ENCODE assay signal across 21 cellular contexts in genomic region chr18:79715280-79715679, GRCh38. TPM values are rescaled to one million over a fixed set of nuclear protein-coding genes. Genes with fewer than 3 reads are reported as not detected.
DNase-seq lines count a peak whose midpoint lies in the region; ATAC-seq and TF ChIP-seq lines count a peak whose summit lies in the region.
"Had no signal": no experiment of that assay in that cellular context is flagged by ENCODE, and none has a peak within 500 bp of the region (broad histone marks: within the 10 kb centered on the region; RNA-seq: fewer than 3 reads in every experiment).

No MANE protein-coding gene starts in this region.

- no peaks in the 10 kb centered on the region for H3K9me3 ChIP-seq in lower lobe of right lung

- ATAC-seq in activated CD8-positive, alpha-beta T cell treated with anti-CD3 and anti-CD28 coated beads for 36 hours, result no peak
- ATAC-seq in central memory CD8-positive, alpha-beta T cell (replicated peaks; ENCODE audit: extremely low read depth, poor library complexity, severe bottlenecking), result no peak
- ATAC-seq in lower lobe of right lung, result no peak
- ATAC-seq: HCT116 had no signal

- H3K36me3 ChIP-seq in lower lobe of right lung, result peaks cover 96% of the 10 kb centered on the region

- CTCF ChIA-PET in activated CD8-positive, alpha-beta T cell treated with anti-CD3 and anti-CD28 coated beads for 36 hours (lab: Charles Lee), result no interaction called here

- H3K27me3 Mint-ChIP-seq in activated T-cell treated with anti-CD3 and anti-CD28 coated beads, Interleukin-2, amount 50 U/mL, for 24 hours, result no peaks in the 10 kb centered on the region
- H3K27me3 Mint-ChIP-seq in activated CD8-positive, alpha-beta T cell treated with anti-CD3 and anti-CD28 coated beads for 36 hours, result no peaks in the 10 kb centered on the region
- no peaks in the 10 kb centered on the region for H3K27me3 Mint-ChIP-seq in central memory CD8-positive, alpha-beta T cell
- H3K27me3 Mint-ChIP-seq in osteocyte (ENCODE audit: unreplicated experiment), result no peaks in the 10 kb centered on the region
- H3K27me3 Mint-ChIP-seq: B cell had no signal

- no peak overlapping the region for H3K27ac ChIP-seq in lower lobe of right lung
- H3K27ac ChIP-seq: RWPE1 had no signal

- POLR2A ChIA-PET in activated CD8-positive, alpha-beta T cell treated with anti-CD3 and anti-CD28 coated beads for 36 hours (lab: Charles Lee), result no interaction called here

- TF ChIP-seq CTCF in activated CD8-positive, alpha-beta T cell treated with anti-CD3 and anti-CD28 coated beads for 36 hours (IDR thresholded peaks at IDR 0.05), result no peak
- no peak for TF ChIP-seq CTCF in lower lobe of right lung (IDR thresholded peaks at IDR 0.05)
- no peak for TF ChIP-seq CTCF in osteocyte (IDR thresholded peaks at IDR 0.05)

- no peaks in the 10 kb centered on the region for H3K4me1 ChIP-seq in lower lobe of right lung

- no peak for DNase-seq in activated T-cell treated with anti-CD3 and anti-CD28 coated beads, Interleukin-2, amount 50 U/mL, for 24 hours
- no peak for DNase-seq in activated T-cell treated with anti-CD3 and anti-CD28 coated beads, Interleukin-2, amount 50 U/mL, for 48 hours
- no peak for DNase-seq in activated CD8-positive, alpha-beta T cell treated with anti-CD3 and anti-CD28 coated beads for 36 hours
- DNase-seq in central memory CD8-positive, alpha-beta T cell (ENCODE audit: low spot score in 2 of 2), result no peak
- DNase-seq in lower lobe of right lung, result peak; percentile 20
- DNase-seq in HuH-7.5 (ENCODE audit: low spot score), result no peak
- DNase-seq in osteocyte (ENCODE audit: extremely low spot score, unreplicated experiment), result no peak
- DNase-seq: COR-L47; DMS79; KG1; NCI-H1105; NCI-H146; NCI-H2029 treated with DMSO at 0.1 percent for 48 hours; NCI-H226; NCI-H510A treated with DMSO at 0.1 percent for 48 hours; NCI-H748 treated with DMSO at 0.1 percent for 48 hours; NK-92 treated with Interleukin-12 subunit alpha and Interleukin-12 subunit beta, amount 100 ng/mL, for 24 hours had no signal

- H3K27ac Mint-ChIP-seq in activated T-cell treated with anti-CD3 and anti-CD28 coated beads, Interleukin-2, amount 50 U/mL, for 24 hours, result peak overlapping the region; percentile 51
- peak overlapping the region; percentile 52 for H3K27ac Mint-ChIP-seq in activated CD8-positive, alpha-beta T cell treated with anti-CD3 and anti-CD28 coated beads for 36 hours
- peak overlapping the region; percentile 51 for H3K27ac Mint-ChIP-seq in central memory CD8-positive, alpha-beta T cell (ENCODE audit: low read depth)
- H3K27ac Mint-ChIP-seq in osteocyte (ENCODE audit: unreplicated experiment), result no peak overlapping the region
- H3K27ac Mint-ChIP-seq: B cell had no signal

- intact Hi-C loops in activated CD8-positive, alpha-beta T cell treated with anti-CD3 and anti-CD28 coated beads for 36 hours (cut with micrococcal nuclease), result no loop called here
- intact Hi-C loops in lower lobe of right lung (cut with DNase I), result no loop called here

- no peaks in the 10 kb centered on the region for H3K4me1 Mint-ChIP-seq in activated T-cell treated with anti-CD3 and anti-CD28 coated beads, Interleukin-2, amount 50 U/mL, for 24 hours (ENCODE audit: low read depth)
- H3K4me1 Mint-ChIP-seq in activated CD8-positive, alpha-beta T cell treated with anti-CD3 and anti-CD28 coated beads for 36 hours (ENCODE audit: low read depth), result peaks cover 7% of the 10 kb centered on the region
- peaks cover 9% of the 10 kb centered on the region for H3K4me1 Mint-ChIP-seq in central memory CD8-positive, alpha-beta T cell
- no peaks in the 10 kb centered on the region for H3K4me1 Mint-ChIP-seq in osteocyte (ENCODE audit: unreplicated experiment)
- H3K4me1 Mint-ChIP-seq: B cell, CD14-positive monocyte had no signal

- peaks cover 89% of the 10 kb centered on the region for H3K36me3 Mint-ChIP-seq in activated T-cell treated with anti-CD3 and anti-CD28 coated beads, Interleukin-2, amount 50 U/mL, for 24 hours (ENCODE audit: low read depth)
- peaks cover 43% of the 10 kb centered on the region for H3K36me3 Mint-ChIP-seq in activated CD8-positive, alpha-beta T cell treated with anti-CD3 and anti-CD28 coated beads for 36 hours (ENCODE audit: low read depth)
- peaks cover 44% of the 10 kb centered on the region for H3K36me3 Mint-ChIP-seq in central memory CD8-positive, alpha-beta T cell (ENCODE audit: insufficient read depth)
- peaks cover 32% of the 10 kb centered on the region for H3K36me3 Mint-ChIP-seq in osteocyte (ENCODE audit: unreplicated experiment)

- no peaks in the 10 kb centered on the region for H3K27me3 ChIP-seq in lower lobe of right lung (ENCODE audit: low read depth)

- H3K4me3 ChIP-seq in lower lobe of right lung, result no peak overlapping the region

- H3K9me3 Mint-ChIP-seq in activated T-cell treated with anti-CD3 and anti-CD28 coated beads, Interleukin-2, amount 50 U/mL, for 24 hours, result no peaks in the 10 kb centered on the region
- H3K9me3 Mint-ChIP-seq in activated CD8-positive, alpha-beta T cell treated with anti-CD3 and anti-CD28 coated beads for 36 hours, result no peaks in the 10 kb centered on the region
- no peaks in the 10 kb centered on the region for H3K9me3 Mint-ChIP-seq in central memory CD8-positive, alpha-beta T cell
- H3K9me3 Mint-ChIP-seq in osteocyte (ENCODE audit: unreplicated experiment), result no peaks in the 10 kb centered on the region

- no peak overlapping the region for H3K4me3 Mint-ChIP-seq in activated T-cell treated with anti-CD3 and anti-CD28 coated beads, Interleukin-2, amount 50 U/mL, for 24 hours
- no peak overlapping the region for H3K4me3 Mint-ChIP-seq in activated CD8-positive, alpha-beta T cell treated with anti-CD3 and anti-CD28 coated beads for 36 hours
- H3K4me3 Mint-ChIP-seq in central memory CD8-positive, alpha-beta T cell, result no peak overlapping the region
- no peak overlapping the region for H3K4me3 Mint-ChIP-seq in osteocyte (ENCODE audit: unreplicated experiment)
- H3K4me3 Mint-ChIP-seq: B cell, CD14-positive monocyte had no signal

RNA-seq across cellular contexts. Expression of gene CTDP1, which starts 35.7 kb away (rescaled TPM):
- 10 to 100 TPM; 54.9 to 55.6 TPM for total RNA-seq in activated CD8-positive, alpha-beta T cell treated with anti-CD3 and anti-CD28 coated beads for 36 hours
- 25.2 TPM for total RNA-seq in lower lobe of right lung
- total RNA-seq in osteocyte, result 23.1 and 23.2 TPM in 2 replicates
